23 cellular contexts compared by ENCODE assay signal in the genomic region with DNA sequence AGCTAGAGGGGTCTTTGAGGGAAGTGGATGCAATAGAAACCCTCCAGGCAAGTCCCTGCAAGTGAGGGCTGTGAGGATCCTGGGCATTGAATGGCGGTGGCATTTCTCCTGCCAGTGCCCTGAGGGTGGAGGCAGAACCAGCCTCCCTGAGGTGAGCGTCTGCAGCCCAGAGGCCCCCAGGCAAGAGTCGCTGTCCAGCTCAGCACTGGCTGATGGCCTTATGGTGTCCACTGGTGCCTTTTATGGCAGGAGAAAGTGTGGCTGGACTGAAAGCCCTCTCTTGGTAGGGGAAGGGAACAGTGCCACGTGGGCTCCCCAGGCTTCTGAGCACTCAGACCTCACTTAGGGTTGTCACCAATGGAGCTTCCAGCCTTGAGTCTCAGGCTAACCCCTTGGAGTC.
A peak's percentile ranks its signal among the peaks of the same experiment; 100 is the strongest.
DNase-seq lines count a peak whose midpoint lies in the region; ATAC-seq, FAIRE-seq and TF ChIP-seq lines count a peak whose summit lies in the region.
"Had no signal": no experiment of that assay in that cellular context is flagged by ENCODE, and none has a peak within 500 bp of the region (broad histone marks: within the 10 kb centered on the region; RNA-seq: fewer than 3 reads in every experiment).

No MANE protein-coding gene starts in this region.

- DNase-seq in ELF-1 (ENCODE audit: low read depth, low spot score): peak; percentile 66
- peak; percentile 12 for DNase-seq in LHCN-M2 (ENCODE audit: low read depth)
- DNase-seq in K562 (ENCODE audit: extremely low read depth in 1 of 4, low spot score in 3 of 4): peak in 1 of 4 experiments; percentile 7
- DNase-seq in activated naive CD4-positive, alpha-beta T cell treated with Interleukin-2 at 50 U/mL for 16 hours: no peak
- no peak for DNase-seq in RPMI8226
- no peak for DNase-seq in NCI-H446 treated with DMSO at 0.1 percent for 48 hours (lab: John Stamatoyannopoulos, UW)
- DNase-seq: activated CD4-positive, alpha-beta memory T cell treated with anti-CD3 and anti-CD28 coated beads, Interleukin-2, amount 10 ng/mL, durations not matched to agents 7 days and 5 days; activated CD4-positive, CD25-positive, alpha-beta regulatory T cell; aorta; caudate nucleus; CD4-positive, alpha-beta T cell; heart left ventricle; immature natural killer cell; NCI-H2107; NCI-H510A treated with DMSO at 0.1 percent for 48 hours; NK-92 treated with Interleukin-12 subunit alpha and Interleukin-12 subunit beta, amount 100 ng/mL, for 24 hours; nucleus accumbens; stimulated activated CD4-positive, alpha-beta T cell treated with anti-CD3 and anti-CD28 coated beads, Interleukin-4, amount 100 ng/mL, for 4 hours had no signal

- no peak for TF ChIP-seq RAD21 in K562 (CRISPR knock-in tag; conservative IDR thresholded peaks at IDR 0.05 in 1 of 2, IDR thresholded peaks at IDR 0.05 in 1 of 2)

- 0 out of 2 replicates have a peak, but pooled peaks cover 4% of the 10 kb centered on the region for H4K20me1 ChIP-seq in K562 (replicated peaks; ENCODE audit: control insufficient read depth, insufficient read depth, low read length)

- H3K4me1 ChIP-seq in K562 (replicated peaks in 1 of 2; ENCODE audit: control insufficient read depth in 2 of 2, insufficient read depth in 2 of 2, low read length in 2 of 2) (no peaks in the 10 kb centered on the region), mucosa of rectum (ENCODE audit: control insufficient read depth in 2 of 2, insufficient read depth in 2 of 2, low read length in 2 of 2) (peaks cover 18 to 29% of the 10 kb centered on the region in 2 donors)

- FAIRE-seq in K562 (lab: Jason Lieb, UNC): no peak

- H3K9ac ChIP-seq in K562 (ENCODE audit: insufficient read depth in 1 of 2, low read depth in 2 of 2, low read length in 2 of 2): no peak overlapping the region
- H3K9ac ChIP-seq in mucosa of rectum (ENCODE audit: low read depth in 1 of 2, low read length in 2 of 2): no peak overlapping the region

- 0% methylated on average over 4 of the region's 4 CpGs for WGBS in K562 (ENCODE audit: insufficient coverage, low coverage, missing lambda C conversion rate)

- no peaks in the 10 kb centered on the region for H3K9me1 ChIP-seq in K562 (ENCODE audit: control insufficient read depth, insufficient read depth, low read length)

- ATAC-seq in K562 (peak; percentile 77), HG02852 (IDR thresholded peaks at IDR 0.05; ENCODE audit: unreplicated experiment) (no peak)

- in situ Hi-C loops in K562 (cut with MboI): loop anchor here (10.0 kb wide), 1 partner anchor 596 kb away; no protein-coding TSS in a partner anchor

- intact Hi-C loops in K562 (cut with micrococcal nuclease): no loop called here

- H2AFZ ChIP-seq in K562 (ENCODE audit: low read depth, low read length): no peak overlapping the region

- no peak for TF ChIP-seq EP300 in K562 (IDR thresholded peaks at IDR 0.05; ENCODE audit: low read length)

- no TSS peak for BruUV-seq in K562 (replicated peaks; lab: Mats Ljungman, UMichigan)

- H3K9me3 ChIP-seq in K562 (replicated peaks; ENCODE audit: control insufficient read depth, insufficient read depth, low read depth, low read length) (no peaks in the 10 kb centered on the region), mucosa of rectum (ENCODE audit: control insufficient read depth in 2 of 2, low read length in 2 of 2) (no peaks in the 10 kb centered on the region)
- H3K9me3 ChIP-seq: heart left ventricle, thyroid gland had no signal

- no peaks in the 10 kb centered on the region for H3K79me2 ChIP-seq in K562 (ENCODE audit: control insufficient read depth, insufficient read depth, low read length)

- H3K4me3 ChIP-seq in K562: no peak overlapping the region
- no peak overlapping the region for H3K4me3 ChIP-seq in mucosa of rectum (ENCODE audit: low read length in 2 of 2)
- H3K4me3 ChIP-seq: heart left ventricle, lung, thyroid gland had no signal

- CTCF ChIA-PET in K562 (lab: Yijun Ruan, JAX; ENCODE audit: low intra/inter-chr PET ratio): no interaction called here

- no peak for TF ChIP-seq CTCF in K562 (IDR thresholded peaks at IDR 0.05 in 2 of 3, conservative IDR thresholded peaks at IDR 0.05 in 1 of 3; ENCODE audit: insufficient read depth in 2 of 3, low read depth in 1 of 3, low read length in 3 of 3)

- POLR2A ChIA-PET in K562 (lab: Yijun Ruan, JAX): no interaction called here

- H3K27me3 ChIP-seq in K562 (ENCODE audit: control insufficient read depth in 2 of 2, insufficient read depth in 2 of 2, low read length in 2 of 2) (peaks cover 17 to 48% of the 10 kb centered on the region in 2 experiments; a peak in 4 of 5 replicates), mucosa of rectum (ENCODE audit: control insufficient read depth in 2 of 2, insufficient read depth in 2 of 2, low read length in 2 of 2) (peaks cover 0 to 1% of the 10 kb centered on the region in 2 donors)
- H3K27me3 ChIP-seq: heart left ventricle, thyroid gland had no signal

- no peak overlapping the region for H3K4me2 ChIP-seq in K562 (ENCODE audit: insufficient read depth, low read length)

- no peak overlapping the region for H3K27ac ChIP-seq in K562 (ENCODE audit: extremely low read depth, low read depth, low read length)
- peak overlapping the region; percentile 85 to 88 for H3K27ac ChIP-seq in mucosa of rectum (ENCODE audit: low read depth in 2 of 2, low read length in 2 of 2)
- H3K27ac ChIP-seq: epithelial cell of prostate, heart left ventricle, thyroid gland had no signal

- no peak for TF ChIP-seq POLR2A in K562 (conservative IDR thresholded peaks at IDR 0.05)

- H3K36me3 ChIP-seq in K562 (ENCODE audit: control insufficient read depth, insufficient read depth, low read length) (no peaks in the 10 kb centered on the region), mucosa of rectum (ENCODE audit: control insufficient read depth in 2 of 2, insufficient read depth in 2 of 2, low read length in 2 of 2) (no peaks in the 10 kb centered on the region)
- H3K36me3 ChIP-seq: heart left ventricle, thyroid gland had no signal

TF ChIP-seq in K562, 482 proteins besides CTCF, POLR2A, EP300 and RAD21 (continues in another document):
- TF ChIP-seq SRF (CRISPR knock-in tag; IDR thresholded peaks at IDR 0.05): peak in 1 of 2 experiments; percentile 56; a peak in 1 of 4 replicates
- TF ChIP-seq CREB5 (CRISPR knock-in tag; IDR thresholded peaks at IDR 0.05): no peak
- TF ChIP-seq REST (CRISPR knock-in tag; IDR thresholded peaks at IDR 0.05; ENCODE audit: low read depth): peak; percentile 93
- TF ChIP-seq CREB3 (tag; conservative IDR thresholded peaks at IDR 0.05; ENCODE audit: low read depth): 0 out of 2 replicates have a peak, but pooled peaks have one; percentile 36
- no peak for TF ChIP-seq ARID2 (IDR thresholded peaks at IDR 0.05)
- TF ChIP-seq ZNF766 (CRISPR knock-in tag; conservative IDR thresholded peaks at IDR 0.05): 0 out of 2 replicates have a peak, but pooled peaks have one; percentile 9
- TF ChIP-seq GTF2A2 (tag; IDR thresholded peaks at IDR 0.05): no peak
- peak; percentile 92 for TF ChIP-seq EHMT2 (IDR thresholded peaks at IDR 0.05)
- TF ChIP-seq RNF2 (IDR thresholded peaks at IDR 0.05): no peak

Comparison
In these comparisons a context has a peak if more than half of its experiments do, and no peak if none do; other contexts are left out.
1. DNase-seq: peak in ELF-1 (single experiment) and LHCN-M2 (single experiment); none in activated naive CD4-positive, alpha-beta T cell treated with Interleukin-2 at 50 U/mL for 16 hours (single experiment), RPMI8226 (single experiment) and NCI-H446 treated with DMSO at 0.1 percent for 48 hours (single experiment).